Comparison of ENCODE assay signal across 6 cellular contexts in the genomic region with DNA sequence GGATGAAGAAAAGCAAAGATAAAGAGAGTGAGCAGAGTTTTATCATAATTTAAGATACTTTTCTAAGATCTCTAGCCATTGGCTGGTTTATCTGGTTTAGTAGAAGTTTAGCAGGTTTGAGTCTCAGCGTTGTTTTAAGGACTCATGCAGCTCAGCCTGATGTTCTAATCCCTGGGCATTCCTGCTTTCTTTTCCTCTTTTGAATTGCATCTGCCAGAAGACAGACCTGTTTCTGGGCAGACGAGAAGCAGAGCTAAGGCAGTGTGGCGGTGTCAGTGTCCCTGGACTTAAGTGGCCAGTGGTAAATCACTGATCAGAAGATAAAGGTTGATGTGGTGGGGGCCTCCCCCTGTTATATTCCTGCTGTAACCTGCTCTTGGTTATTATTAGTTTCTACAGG.
"Had no signal": no experiment of that assay in that cellular context is flagged by ENCODE, and none has a peak within 500 bp of the region (broad histone marks: within the 10 kb centered on the region; RNA-seq: fewer than 3 reads in every experiment).

No MANE protein-coding gene starts in this region.

- H3K4me1 Mint-ChIP-seq: IgD-negative memory B cell had no signal

- H3K36me3 Mint-ChIP-seq: IgD-negative memory B cell had no signal

- H3K27me3 Mint-ChIP-seq: IgD-negative memory B cell had no signal

- DNase-seq: H9, HCEC 1CT had no signal

- H3K4me3 ChIP-seq: GM23338 had no signal

- H3K27ac Mint-ChIP-seq: GM23338, H9, IgD-negative memory B cell had no signal

- ATAC-seq: HepG2 had no signal

- H3K27ac ChIP-seq: HL-60 had no signal

- H3K4me3 Mint-ChIP-seq: GM23338, H9, IgD-negative memory B cell had no signal
